ENCODE assay signal across 25 cellular contexts in the genomic region with DNA sequence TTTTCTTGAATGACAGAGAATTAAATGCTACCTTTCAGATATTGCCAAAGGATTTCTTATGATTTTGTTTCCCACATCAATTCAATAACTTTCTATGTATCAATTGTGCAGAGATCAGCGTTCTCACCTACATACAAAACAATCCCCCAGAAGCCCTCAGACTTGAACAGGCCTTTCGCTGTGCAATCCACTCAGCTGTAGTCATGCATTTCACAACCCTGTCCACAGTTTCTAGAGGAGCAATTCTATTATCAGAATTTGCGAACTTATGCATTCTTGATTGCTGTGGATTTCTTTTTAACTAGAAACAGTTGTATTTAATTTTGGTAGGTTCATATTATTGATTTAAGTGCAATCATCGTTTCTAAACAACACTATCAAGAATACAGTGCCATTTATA. TPM values are rescaled to one million over a fixed set of nuclear protein-coding genes. Genes with fewer than 3 reads are reported as not detected.
A peak's percentile ranks its signal among the peaks of the same experiment; 100 is the strongest.
DNase-seq lines count a peak whose midpoint lies in the region; ATAC-seq, FAIRE-seq and TF ChIP-seq lines count a peak whose summit lies in the region.
"Had no signal": no experiment of that assay in that cellular context is flagged by ENCODE, and none has a peak within 500 bp of the region (broad histone marks: within the 10 kb centered on the region; RNA-seq: fewer than 3 reads in every experiment).

No MANE protein-coding gene starts in this region.

- no peaks in the 10 kb centered on the region for H3K27me3 Mint-ChIP-seq in Calu3 (ENCODE audit: unreplicated experiment)
- peaks cover 6% of the 10 kb centered on the region for H3K27me3 Mint-ChIP-seq in nephron (ENCODE audit: low read depth)

- intact Hi-C loops in Calu3 (cut with micrococcal nuclease; ENCODE audit: unreplicated experiment) (no loop called here), endothelial cell of umbilical vein (cut with micrococcal nuclease) (loop anchor here (1.0 to 5.0 kb wide), 3 partner anchors 9 to 76 kb away; no protein-coding TSS in a partner anchor)

- BruUV-seq in Calu3 (replicated peaks; lab: Mats Ljungman, UMichigan), result no TSS peak
- no TSS peak for BruUV-seq in endothelial cell of umbilical vein (replicated peaks; lab: Mats Ljungman, UMichigan)

- H3K27ac Mint-ChIP-seq in Calu3 (ENCODE audit: unreplicated experiment) (no peak overlapping the region), nephron (peak overlapping the region in 2 of 3 experiments; percentile 67 to 78)
- H3K27ac Mint-ChIP-seq: activated naive CD8-positive, alpha-beta T cell treated with anti-CD3 and anti-CD28 coated beads, Interleukin-2, amount 10 ng/mL, durations not matched to agents 7 days and 5 days; activated T-helper 17 cell treated with anti-CD3 and anti-CD28 coated beads, Interleukin-2, amount 50 U/mL, for 72 hours; CD8-positive, alpha-beta T cell; immature natural killer cell; stimulated activated effector memory CD8-positive, alpha-beta T cell treated with anti-CD3 and anti-CD28 coated beads, Interleukin-12 subunit alpha, Interleukin-12 subunit beta, amount 100 ng/mL, for 72 hours; T-helper 2 cell treated with Interferon-gamma antibody and Interleukin-4, amounts not matched to agents 5 μg/mL and 100 μg/mL, for 36 hours had no signal

- no peak overlapping the region for H3K27ac ChIP-seq in OCI-LY3 (ENCODE audit: low read length)
- peak overlapping the region; percentile 78 for H3K27ac ChIP-seq in endothelial cell of umbilical vein (ENCODE audit: insufficient read depth, low read depth, low read length)
- no peak overlapping the region for H3K27ac ChIP-seq in MM.1S (ENCODE audit: low read length)
- H3K27ac ChIP-seq: colonic mucosa, psoas muscle, suprapubic skin, uterus had no signal

- H3K4me1 ChIP-seq in OCI-LY3 (ENCODE audit: low read length) (peaks cover 56% of the 10 kb centered on the region), endothelial cell of umbilical vein (ENCODE audit: control insufficient read depth, extremely low read depth, insufficient read depth, low read length) (peaks cover 46% of the 10 kb centered on the region), MM.1S (ENCODE audit: low read length) (no peaks in the 10 kb centered on the region)
- H3K4me1 ChIP-seq: colonic mucosa, psoas muscle, uterus had no signal

- H3K4me3 ChIP-seq in OCI-LY3 (ENCODE audit: low read length) (peak overlapping the region; percentile 76), endothelial cell of umbilical vein (replicated peaks in 1 of 3; ENCODE audit: insufficient read depth in 1 of 3, low read depth in 1 of 3, low read length in 3 of 3) (no peak overlapping the region), MM.1S (ENCODE audit: low read length) (no peak overlapping the region)
- H3K4me3 ChIP-seq: colonic mucosa, mucosa of descending colon, uterus had no signal

- H3K9me3 ChIP-seq in OCI-LY3 (ENCODE audit: insufficient read depth, low read length) (peaks cover 8% of the 10 kb centered on the region; the same call in 1 of the 2 replicates), endothelial cell of umbilical vein (replicated peaks; ENCODE audit: control insufficient read depth, insufficient read depth, low read length) (no peaks in the 10 kb centered on the region), MM.1S (replicated peaks; ENCODE audit: insufficient read depth, low read length) (no peaks in the 10 kb centered on the region)
- H3K9me3 ChIP-seq: colonic mucosa, mucosa of descending colon, psoas muscle, suprapubic skin, uterus had no signal

- no peaks in the 10 kb centered on the region for H3K9me2 ChIP-seq in MM.1S (replicated peaks; ENCODE audit: insufficient read depth, low read length)

- dilution Hi-C loops in endothelial cell of umbilical vein (cut with MboI; ENCODE audit: extremely low pct_ligation_motif_present, low sequenced_read_pairs), result no loop called here

- peak overlapping the region; percentile 38 for H3K4me2 ChIP-seq in OCI-LY3 (ENCODE audit: low read length)
- peak overlapping the region; percentile 40 for H3K4me2 ChIP-seq in endothelial cell of umbilical vein (ENCODE audit: insufficient read depth, low read length)
- H3K4me2 ChIP-seq in MM.1S (ENCODE audit: low read depth, low read length), result no peak overlapping the region

- H3K79me2 ChIP-seq in OCI-LY3 (ENCODE audit: low read length) (no peaks in the 10 kb centered on the region), endothelial cell of umbilical vein (ENCODE audit: control insufficient read depth, insufficient read depth, low read length) (no peaks in the 10 kb centered on the region), MM.1S (ENCODE audit: low read length) (no peaks in the 10 kb centered on the region)

- H3F3A ChIP-seq in MM.1S (ENCODE audit: insufficient read depth, low read length), result no peaks in the 10 kb centered on the region

- H4K20me1 ChIP-seq in OCI-LY3 (ENCODE audit: insufficient read depth, low read length) (no peaks in the 10 kb centered on the region), endothelial cell of umbilical vein (replicated peaks; ENCODE audit: control insufficient read depth, extremely low read depth, insufficient read depth, low read length) (no peaks in the 10 kb centered on the region), MM.1S (ENCODE audit: insufficient read depth, low read length) (no peaks in the 10 kb centered on the region)

- H3K36me3 Mint-ChIP-seq in Calu3 (ENCODE audit: insufficient read depth, unreplicated experiment) (no peaks in the 10 kb centered on the region), nephron (ENCODE audit: low read depth) (no peaks in the 10 kb centered on the region)
- H3K36me3 Mint-ChIP-seq: activated naive CD8-positive, alpha-beta T cell treated with anti-CD3 and anti-CD28 coated beads, Interleukin-2, amount 10 ng/mL, durations not matched to agents 7 days and 5 days; CD8-positive, alpha-beta T cell; immature natural killer cell; stimulated activated effector memory CD8-positive, alpha-beta T cell treated with anti-CD3 and anti-CD28 coated beads, Interleukin-12 subunit alpha, Interleukin-12 subunit beta, amount 100 ng/mL, for 72 hours had no signal

- no peak for TF ChIP-seq POLR2A in endothelial cell of umbilical vein (IDR thresholded peaks at IDR 0.05; ENCODE audit: low read depth, low read length)

- FAIRE-seq in endothelial cell of umbilical vein (lab: Jason Lieb, UNC), result no peak

- H3K4me3 Mint-ChIP-seq in Calu3 (ENCODE audit: low read depth, unreplicated experiment), result peak overlapping the region; percentile 64
- peak overlapping the region; percentile 52 to 84 (median 77) for H3K4me3 Mint-ChIP-seq in nephron
- H3K4me3 Mint-ChIP-seq: CD8-positive, alpha-beta T cell; immature natural killer cell had no signal

- TF ChIP-seq CTCF in Calu3 (IDR thresholded peaks at IDR 0.05; ENCODE audit: unreplicated experiment) (no peak), OCI-LY3 (IDR thresholded peaks at IDR 0.05; ENCODE audit: low read depth, low read length) (no peak), endothelial cell of umbilical vein (IDR thresholded peaks at IDR 0.05; ENCODE audit: extremely low read depth in 1 of 2, insufficient read depth in 1 of 2, low read depth in 1 of 2, low read length in 2 of 2) (no peak), nephron (IDR thresholded peaks at IDR 0.05; ENCODE audit: unreplicated experiment in 3 of 3) (no peak), MM.1S (IDR thresholded peaks at IDR 0.05; ENCODE audit: low read length) (no peak)

- ATAC-seq in GM19463 (IDR thresholded peaks at IDR 0.05; ENCODE audit: unreplicated experiment), result no peak
- no peak for ATAC-seq in GM21423 (IDR thresholded peaks at IDR 0.05; ENCODE audit: unreplicated experiment)
- ATAC-seq: activated T-helper 17 cell treated with anti-CD3 and anti-CD28 coated beads, Interleukin-2, amount 50 U/mL, for 72 hours; CD8-positive, alpha-beta T cell; mucosa of descending colon; psoas muscle; stimulated activated effector memory CD8-positive, alpha-beta T cell treated with anti-CD3 and anti-CD28 coated beads, Interleukin-12 subunit alpha, Interleukin-12 subunit beta, amount 100 ng/mL, for 72 hours had no signal

- no peaks in the 10 kb centered on the region for H3K9me3 Mint-ChIP-seq in Calu3 (ENCODE audit: low read depth, unreplicated experiment)
- no peaks in the 10 kb centered on the region for H3K9me3 Mint-ChIP-seq in nephron
- H3K9me3 Mint-ChIP-seq: activated naive CD8-positive, alpha-beta T cell treated with anti-CD3 and anti-CD28 coated beads, Interleukin-2, amount 10 ng/mL, durations not matched to agents 7 days and 5 days; activated T-helper 17 cell treated with anti-CD3 and anti-CD28 coated beads, Interleukin-2, amount 50 U/mL, for 72 hours; CD8-positive, alpha-beta T cell; stimulated activated effector memory CD8-positive, alpha-beta T cell treated with anti-CD3 and anti-CD28 coated beads, Interleukin-12 subunit alpha, Interleukin-12 subunit beta, amount 100 ng/mL, for 72 hours; T-helper 2 cell treated with Interferon-gamma antibody and Interleukin-4, amounts not matched to agents 5 μg/mL and 100 μg/mL, for 36 hours had no signal

- no peaks in the 10 kb centered on the region for H3K27me3 ChIP-seq in OCI-LY3 (ENCODE audit: low read depth, low read length)
- no peaks in the 10 kb centered on the region for H3K27me3 ChIP-seq in endothelial cell of umbilical vein (ENCODE audit: control insufficient read depth in 2 of 2, insufficient read depth in 2 of 2, low read length in 2 of 2)
- H3K27me3 ChIP-seq in MM.1S (replicated peaks; ENCODE audit: insufficient read depth, low read length), result no peaks in the 10 kb centered on the region
- H3K27me3 ChIP-seq: brain microvascular endothelial cell, colonic mucosa, uterus had no signal

- CTCF ChIA-PET in Calu3 (lab: Charles Lee), result interaction anchor here (0.6 kb wide), 1 partner anchor 49 kb away, joined by 4 read pairs; no protein-coding TSS in a partner anchor
- CTCF ChIA-PET in endothelial cell of umbilical vein (lab: Charles Lee), result interaction anchor here (1.4 kb wide), 1 partner anchor 9 kb away, joined by 4 read pairs; no protein-coding TSS in a partner anchor

- H3K36me3 ChIP-seq in OCI-LY3 (replicated peaks; ENCODE audit: low read depth, low read length) (peaks cover 20% of the 10 kb centered on the region), endothelial cell of umbilical vein (ENCODE audit: control insufficient read depth in 2 of 2, extremely low read depth in 1 of 2, insufficient read depth in 2 of 2, low read length in 2 of 2) (no peaks in the 10 kb centered on the region), MM.1S (replicated peaks; ENCODE audit: insufficient read depth, low read length) (no peaks in the 10 kb centered on the region)
- H3K36me3 ChIP-seq: brain microvascular endothelial cell, colonic mucosa, suprapubic skin, uterus had no signal

- no peaks in the 10 kb centered on the region for H3K9me1 ChIP-seq in endothelial cell of umbilical vein (replicated peaks; ENCODE audit: control insufficient read depth, extremely low read depth, insufficient read depth, low read length)

- no peak for DNase-seq in Calu3
- DNase-seq in endothelial cell of umbilical vein (ENCODE audit: low read depth, low spot score), result no peak
- DNase-seq in MM.1S, result no peak
- no peak for DNase-seq in AML-193 (lab: John Stamatoyannopoulos, UW)
- DNase-seq: brain microvascular endothelial cell; CD8-positive, alpha-beta T cell; colonic mucosa; immature natural killer cell; Karpas-422; NCI-H1092 treated with DMSO at 0.1 percent for 48 hours; NCI-H1930; psoas muscle; RPMI8226; stimulated activated CD4-positive, alpha-beta T cell treated with anti-CD3 and anti-CD28 coated beads, Interleukin-2, amount 100 ng/mL, for 24 hours; uterus had no signal

- POLR2A ChIA-PET in endothelial cell of umbilical vein (lab: Charles Lee), result interaction anchor here (1.3 kb wide), 1 partner anchor 13 kb away, joined by 3 read pairs; a partner anchor contains a TSS

- H3K9ac ChIP-seq in OCI-LY3 (ENCODE audit: low read length) (peak overlapping the region; percentile 60; the same call in 1 of the 2 replicates), endothelial cell of umbilical vein (replicated peaks; ENCODE audit: extremely low read depth, insufficient read depth, low read length) (no peak overlapping the region), MM.1S (ENCODE audit: low read length) (no peak overlapping the region)

- H3K4me1 Mint-ChIP-seq in Calu3 (ENCODE audit: low read depth, unreplicated experiment), result peaks cover 36% of the 10 kb centered on the region
- H3K4me1 Mint-ChIP-seq in nephron, result peaks cover 25% of the 10 kb centered on the region

- no peak overlapping the region for H2AFZ ChIP-seq in OCI-LY3 (ENCODE audit: low read depth, low read length)
- no peak overlapping the region for H2AFZ ChIP-seq in endothelial cell of umbilical vein (ENCODE audit: low read depth, low read length)
- H2AFZ ChIP-seq in MM.1S (ENCODE audit: low read length), result no peak overlapping the region

RNA-seq across cellular contexts. Expression of a gene that starts 13.7 kb away (rescaled TPM):
- total RNA-seq in Calu3 (2022) (146 and 166 TPM in 2 replicates), endothelial cell of umbilical vein (118 and 138 TPM in 2 replicates)
- 37.8 and 46.3 TPM in 2 replicates for polyA plus RNA-seq in endothelial cell of umbilical vein
- polyA plus RNA-seq in endothelial cell of umbilical vein (2011; cell fraction: cytosol; rRNA removed), result 70.8 and 74.0 TPM in 2 replicates
- 98.9 and 116 TPM in 2 replicates for polyA plus RNA-seq in endothelial cell of umbilical vein (2011; cell fraction: nucleus; rRNA removed)
- 90.5 and 105 TPM in 2 replicates for polyA plus RNA-seq in endothelial cell of umbilical vein (2012)
- 125 and 146 TPM in 2 replicates for polyA minus RNA-seq in endothelial cell of umbilical vein
- polyA minus RNA-seq in endothelial cell of umbilical vein (2011; cell fraction: cytosol; rRNA and poly(A)+ RNA removed), result 12.1 TPM
- polyA minus RNA-seq in endothelial cell of umbilical vein (2011; cell fraction: nucleus; rRNA and poly(A)+ RNA removed), result 192 and 259 TPM in 2 replicates
